Comparison of ENCODE assay signal across 8 cellular contexts in the genomic region with DNA sequence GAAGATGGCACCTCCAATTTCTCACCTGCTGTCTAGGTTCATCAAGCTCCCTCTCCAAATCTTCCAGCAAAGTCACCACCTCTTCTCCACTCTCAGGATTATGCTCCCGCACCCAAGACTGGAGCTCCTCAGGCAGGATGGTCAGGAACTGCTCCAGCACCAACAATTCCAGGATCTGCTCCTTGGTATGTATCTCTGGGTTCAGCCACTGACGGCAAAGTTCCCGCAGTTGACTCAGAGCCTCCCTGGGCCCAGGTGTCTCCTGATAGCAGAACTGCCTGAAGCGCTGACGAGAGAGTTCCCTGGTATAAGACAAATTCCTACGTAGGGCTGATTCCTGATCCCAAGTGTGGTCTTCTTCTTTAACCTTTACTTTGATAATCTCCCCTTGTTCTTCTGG.
DNase-seq lines count a peak whose midpoint lies in the region; ATAC-seq, FAIRE-seq and TF ChIP-seq lines count a peak whose summit lies in the region.

No MANE protein-coding gene starts in this region.

- ATAC-seq in right lobe of liver: peak in 1 of 4 donors; percentile 39
- no peak for ATAC-seq in GM18502 (IDR thresholded peaks at IDR 0.05; ENCODE audit: poor library complexity, unreplicated experiment)

- WGBS in right lobe of liver (ENCODE audit: insufficient coverage, low coverage, low lambda C conversion rate, missing lambda C conversion rate): 35% methylated on average over 4 of the region's 6 CpGs
- WGBS in transverse colon (ENCODE audit: low coverage in 1 of 2), 2 donors: 83% methylated on average over 1 to 6 of the region's 6 CpGs

- DNase-seq in activated naive CD4-positive, alpha-beta T cell treated with anti-CD3 and anti-CD28 coated beads for 36 hours: no peak
- DNase-seq in activated naive CD4-positive, alpha-beta T cell (lab: John Stamatoyannopoulos, UW): no peak
- DNase-seq in astrocyte (ENCODE audit: low read depth) (no peak), right lobe of liver (no peak), transverse colon (no peak), Kasumi-1 (lab: John Stamatoyannopoulos, UW) (no peak), SHP77 (lab: John Stamatoyannopoulos, UW) (no peak)

- no peaks in the 10 kb centered on the region for H3K9me3 ChIP-seq in astrocyte (ENCODE audit: insufficient read depth, low read depth, low read length)
- H3K9me3 ChIP-seq in right lobe of liver: no peaks in the 10 kb centered on the region
- H3K9me3 ChIP-seq in transverse colon: no peaks in the 10 kb centered on the region

- intact Hi-C loops in activated naive CD4-positive, alpha-beta T cell treated with anti-CD3 and anti-CD28 coated beads for 36 hours (cut with micrococcal nuclease): loop anchor here (5.0 to 10.0 kb wide), 3 partner anchors 191 to 449 kb away; a partner anchor contains a TSS
- intact Hi-C loops in right lobe of liver (cut with DNase I) (no loop called here), transverse colon (cut with DNase I; ENCODE audit: low total_unique reads) (no loop called here)

- H3K27ac Mint-ChIP-seq in activated naive CD4-positive, alpha-beta T cell treated with anti-CD3 and anti-CD28 coated beads for 36 hours: no peak overlapping the region
- H3K27ac Mint-ChIP-seq in astrocyte (ENCODE audit: unreplicated experiment): peak overlapping the region; percentile 91

- H3K9me3 Mint-ChIP-seq in activated naive CD4-positive, alpha-beta T cell treated with anti-CD3 and anti-CD28 coated beads for 36 hours: no peaks in the 10 kb centered on the region
- H3K9me3 Mint-ChIP-seq in astrocyte (ENCODE audit: unreplicated experiment): no peaks in the 10 kb centered on the region

- no peak for TF ChIP-seq EP300 in transverse colon (IDR thresholded peaks at IDR 0.05; ENCODE audit: low read depth)

- H3K27ac ChIP-seq in astrocyte (ENCODE audit: low read depth, low read length): no peak overlapping the region
- H3K27ac ChIP-seq in right lobe of liver: no peak overlapping the region
- H3K27ac ChIP-seq in transverse colon: no peak overlapping the region

- TF ChIP-seq POLR2A in right lobe of liver (IDR thresholded peaks at IDR 0.05) (no peak), transverse colon (IDR thresholded peaks at IDR 0.05) (no peak)

- in situ Hi-C loops in transverse colon (cut with MboI; ENCODE audit: low pct_ligation_motif_present in 1 of 4, low pct_unique_long_range_greater_than_20kb in 1 of 4, low sequenced_read_pairs in 3 of 4): no loop called here

- H3K4me1 ChIP-seq in astrocyte (ENCODE audit: insufficient read depth, low read length): peaks cover 20% of the 10 kb centered on the region
- peaks cover 0 to 5% (median 0%) of the 10 kb centered on the region in 4 donors for H3K4me1 ChIP-seq in right lobe of liver
- peaks cover 3 to 21% (median 10%) of the 10 kb centered on the region in 4 donors for H3K4me1 ChIP-seq in transverse colon

- H3K9ac ChIP-seq in astrocyte (ENCODE audit: low read length): peak overlapping the region; percentile 83

- H3K27me3 ChIP-seq in astrocyte (ENCODE audit: insufficient read depth, low read length) (peaks cover 5% of the 10 kb centered on the region), right lobe of liver (peaks cover 0 to 8% of the 10 kb centered on the region in 2 donors), transverse colon (peaks cover 66% of the 10 kb centered on the region)

- H3K36me3 Mint-ChIP-seq in activated naive CD4-positive, alpha-beta T cell treated with anti-CD3 and anti-CD28 coated beads for 36 hours (ENCODE audit: low read depth): no peaks in the 10 kb centered on the region
- H3K36me3 Mint-ChIP-seq in astrocyte (ENCODE audit: low read depth, unreplicated experiment): no peaks in the 10 kb centered on the region

- peaks cover 21% of the 10 kb centered on the region for H3K4me1 Mint-ChIP-seq in activated naive CD4-positive, alpha-beta T cell treated with anti-CD3 and anti-CD28 coated beads for 36 hours (ENCODE audit: low read depth)
- peaks cover 15% of the 10 kb centered on the region for H3K4me1 Mint-ChIP-seq in astrocyte (ENCODE audit: low read depth, unreplicated experiment)

- H3K36me3 ChIP-seq in astrocyte (ENCODE audit: insufficient read depth, low read length) (no peaks in the 10 kb centered on the region), right lobe of liver (no peaks in the 10 kb centered on the region), transverse colon (no peaks in the 10 kb centered on the region)

- H3K79me2 ChIP-seq in astrocyte (ENCODE audit: insufficient read depth, low read length): no peaks in the 10 kb centered on the region

- no peaks in the 10 kb centered on the region for H4K20me1 ChIP-seq in astrocyte (ENCODE audit: insufficient read depth, low read length)

- peak overlapping the region; percentile 96 for H3K4me2 ChIP-seq in astrocyte (ENCODE audit: low read length)

- FAIRE-seq in astrocyte (lab: Jason Lieb, UNC): no peak

- no peak for TF ChIP-seq CTCF in astrocyte (IDR thresholded peaks at IDR 0.05; ENCODE audit: insufficient read depth, low read depth, low read length)
- no peak for TF ChIP-seq CTCF in right lobe of liver (IDR thresholded peaks at IDR 0.05)
- TF ChIP-seq CTCF in transverse colon (IDR thresholded peaks at IDR 0.05): no peak

- H3K27me3 Mint-ChIP-seq in activated naive CD4-positive, alpha-beta T cell treated with anti-CD3 and anti-CD28 coated beads for 36 hours (ENCODE audit: low read depth): peaks cover 56% of the 10 kb centered on the region
- H3K27me3 Mint-ChIP-seq in astrocyte (ENCODE audit: low read depth, unreplicated experiment): peaks cover 3% of the 10 kb centered on the region

- H3K4me3 Mint-ChIP-seq in activated naive CD4-positive, alpha-beta T cell treated with anti-CD3 and anti-CD28 coated beads for 36 hours: peak overlapping the region; percentile 85
- peak overlapping the region; percentile 89 for H3K4me3 Mint-ChIP-seq in astrocyte (ENCODE audit: unreplicated experiment)

- H2AFZ ChIP-seq in astrocyte (ENCODE audit: low read depth, low read length): peak overlapping the region; percentile 96

- CTCF ChIA-PET in activated naive CD4-positive, alpha-beta T cell treated with anti-CD3 and anti-CD28 coated beads for 36 hours (lab: Charles Lee): no interaction called here

- H3K4me3 ChIP-seq in astrocyte (ENCODE audit: insufficient read depth, low read depth, low read length) (peak overlapping the region; percentile 93), right lobe of liver (peak overlapping the region; percentile 46 to 79 (median 75)), transverse colon (peak overlapping the region in 3 of 4 donors; percentile 46 to 70 (median 53))
